25 cellular contexts compared by ENCODE assay signal in genomic region chr6:117142145-117142544, GRCh38.
"Had no signal": no experiment of that assay in that cellular context is flagged by ENCODE, and none has a peak within 500 bp of the region (broad histone marks: within the 10 kb centered on the region; RNA-seq: fewer than 3 reads in every experiment).

No MANE protein-coding gene starts in this region.

- ATAC-seq: activated naive CD4-positive, alpha-beta T cell treated with anti-CD3 and anti-CD28 coated beads, Interleukin-2, amount 50 U/mL, for 72 hours; activated T-cell treated with anti-CD3 and anti-CD28 coated beads, Interleukin-2, amount 50 U/mL, for 72 hours; esophagus mucosa had no signal

- H3K4me1 ChIP-seq: ascending aorta, breast epithelium, colonic mucosa had no signal

- H3K27me3 ChIP-seq: ascending aorta, breast epithelium, cardiac muscle cell, colonic mucosa had no signal

- DNase-seq: activated CD4-positive, alpha-beta memory T cell treated with anti-CD3 and anti-CD28 coated beads, Interleukin-2, amount 10 ng/mL, durations not matched to agents 7 days and 5 days; activated CD4-positive, alpha-beta T cell treated with anti-CD3 and anti-CD28 coated beads for 1 hour; activated CD4-positive, alpha-beta T cell treated with anti-CD3 and anti-CD28 coated beads for 4 hours; activated CD4-positive, alpha-beta T cell treated with anti-CD3 and anti-CD28 coated beads, Interleukin-2, amount 10 ng/mL, durations not matched to agents 7 days and 5 days; activated CD4-positive, alpha-beta T cell treated with anti-CD3 and anti-CD28 coated beads, Interleukin-2, amount 50 U/mL, for 4 hours; activated CD8-positive, alpha-beta memory T cell treated with anti-CD3 and anti-CD28 coated beads, Interleukin-2, amount 50 U/mL, for 48 hours; activated gamma-delta T cell; activated naive CD4-positive, alpha-beta T cell; activated naive CD4-positive, alpha-beta T cell treated with anti-CD3 and anti-CD28 coated beads, Interleukin-2, amount 10 ng/mL, durations not matched to agents 7 days and 5 days; activated naive CD8-positive, alpha-beta T cell treated with anti-CD3 and anti-CD28 coated beads, Interleukin-2, amount 10 ng/mL, durations not matched to agents 7 days and 5 days; activated T-cell treated with anti-CD3 and anti-CD28 coated beads for 4 hours; activated T-cell treated with anti-CD3 and anti-CD28 coated beads, Interleukin-2, amount 50 U/mL, for 24 hours; activated T-cell treated with anti-CD3 and anti-CD28 coated beads, Interleukin-2, amount 50 U/mL, for 72 hours; central memory CD4-positive, alpha-beta T cell; cerebellar nuclear complex; colonic mucosa; effector memory CD4-positive, alpha-beta T cell; endodermal cell; foreskin fibroblast; T-helper 2 cell had no signal

- H3K9me3 ChIP-seq: ascending aorta, colonic mucosa had no signal

- H3K36me3 ChIP-seq: ascending aorta, breast epithelium, cardiac muscle cell, colonic mucosa had no signal

- H3K4me3 ChIP-seq: ascending aorta, breast epithelium, cardiac muscle cell, colonic mucosa had no signal

- H3K27ac ChIP-seq: ascending aorta, breast epithelium, cardiac muscle cell, colonic mucosa had no signal
